Comparison of ENCODE assay signal across 1 cellular context in the genomic region with DNA sequence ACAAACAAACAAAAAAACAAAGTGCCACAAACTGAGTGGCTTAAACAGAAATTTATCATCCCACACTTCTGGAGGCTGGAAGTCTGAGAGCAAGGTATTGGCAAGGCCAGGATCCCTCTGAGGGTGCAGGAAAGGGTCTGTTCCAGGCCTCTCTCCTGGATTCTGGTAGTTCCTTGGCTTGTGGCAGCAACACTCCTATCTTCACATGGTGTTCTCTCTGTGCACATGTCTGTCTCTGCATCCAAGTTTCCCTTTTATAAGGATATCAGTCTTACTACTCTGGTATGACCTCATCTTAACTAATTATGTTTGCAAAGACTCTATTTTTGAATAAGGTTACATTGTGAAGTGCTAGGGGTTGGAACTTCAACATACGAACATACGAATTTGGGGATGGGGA.
TF ChIP-seq lines count a peak whose summit lies in the region.

No MANE protein-coding gene starts in this region.

TF ChIP-seq in HEK293, 187 proteins besides CTCF, POLR2A, EP300 and RAD21:
- TF ChIP-seq, protein P1, sequence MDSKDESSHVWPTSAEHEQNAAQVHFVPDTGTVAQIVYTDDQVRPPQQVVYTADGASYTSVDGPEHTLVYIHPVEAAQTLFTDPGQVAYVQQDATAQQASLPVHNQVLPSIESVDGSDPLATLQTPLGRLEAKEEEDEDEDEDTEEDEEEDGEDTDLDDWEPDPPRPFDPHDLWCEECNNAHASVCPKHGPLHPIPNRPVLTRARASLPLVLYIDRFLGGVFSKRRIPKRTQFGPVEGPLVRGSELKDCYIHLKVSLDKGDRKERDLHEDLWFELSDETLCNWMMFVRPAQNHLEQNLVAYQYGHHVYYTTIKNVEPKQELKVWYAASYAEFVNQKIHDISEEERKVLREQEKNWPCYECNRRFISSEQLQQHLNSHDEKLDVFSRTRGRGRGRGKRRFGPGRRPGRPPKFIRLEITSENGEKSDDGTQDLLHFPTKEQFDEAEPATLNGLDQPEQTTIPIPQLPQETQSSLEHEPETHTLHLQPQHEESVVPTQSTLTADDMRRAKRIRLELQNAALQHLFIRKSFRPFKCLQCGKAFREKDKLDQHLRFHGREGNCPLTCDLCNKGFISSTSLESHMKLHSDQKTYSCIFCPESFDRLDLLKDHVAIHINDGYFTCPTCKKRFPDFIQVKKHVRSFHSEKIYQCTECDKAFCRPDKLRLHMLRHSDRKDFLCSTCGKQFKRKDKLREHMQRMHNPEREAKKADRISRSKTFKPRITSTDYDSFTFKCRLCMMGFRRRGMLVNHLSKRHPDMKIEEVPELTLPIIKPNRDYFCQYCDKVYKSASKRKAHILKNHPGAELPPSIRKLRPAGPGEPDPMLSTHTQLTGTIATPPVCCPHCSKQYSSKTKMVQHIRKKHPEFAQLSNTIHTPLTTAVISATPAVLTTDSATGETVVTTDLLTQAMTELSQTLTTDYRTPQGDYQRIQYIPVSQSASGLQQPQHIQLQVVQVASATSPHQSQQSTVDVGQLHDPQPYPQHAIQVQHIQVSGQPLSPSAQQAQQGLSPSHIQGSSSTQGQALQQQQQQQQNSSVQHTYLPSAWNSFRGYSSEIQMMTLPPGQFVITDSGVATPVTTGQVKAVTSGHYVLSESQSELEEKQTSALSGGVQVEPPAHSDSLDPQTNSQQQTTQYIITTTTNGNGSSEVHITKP (tag by site-specific recombination; IDR thresholded peaks at IDR 0.05), result 0 out of 2 replicates have a peak, but pooled peaks have one; percentile 30
- TF ChIP-seq, protein P2, sequence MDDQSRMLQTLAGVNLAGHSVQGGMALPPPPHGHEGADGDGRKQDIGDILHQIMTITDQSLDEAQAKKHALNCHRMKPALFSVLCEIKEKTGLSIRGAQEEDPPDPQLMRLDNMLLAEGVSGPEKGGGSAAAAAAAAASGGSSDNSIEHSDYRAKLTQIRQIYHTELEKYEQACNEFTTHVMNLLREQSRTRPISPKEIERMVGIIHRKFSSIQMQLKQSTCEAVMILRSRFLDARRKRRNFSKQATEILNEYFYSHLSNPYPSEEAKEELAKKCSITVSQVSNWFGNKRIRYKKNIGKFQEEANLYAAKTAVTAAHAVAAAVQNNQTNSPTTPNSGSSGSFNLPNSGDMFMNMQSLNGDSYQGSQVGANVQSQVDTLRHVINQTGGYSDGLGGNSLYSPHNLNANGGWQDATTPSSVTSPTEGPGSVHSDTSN (CRISPR knock-in tag; IDR thresholded peaks at IDR 0.05), result no peak
- TF ChIP-seq, protein P3, sequence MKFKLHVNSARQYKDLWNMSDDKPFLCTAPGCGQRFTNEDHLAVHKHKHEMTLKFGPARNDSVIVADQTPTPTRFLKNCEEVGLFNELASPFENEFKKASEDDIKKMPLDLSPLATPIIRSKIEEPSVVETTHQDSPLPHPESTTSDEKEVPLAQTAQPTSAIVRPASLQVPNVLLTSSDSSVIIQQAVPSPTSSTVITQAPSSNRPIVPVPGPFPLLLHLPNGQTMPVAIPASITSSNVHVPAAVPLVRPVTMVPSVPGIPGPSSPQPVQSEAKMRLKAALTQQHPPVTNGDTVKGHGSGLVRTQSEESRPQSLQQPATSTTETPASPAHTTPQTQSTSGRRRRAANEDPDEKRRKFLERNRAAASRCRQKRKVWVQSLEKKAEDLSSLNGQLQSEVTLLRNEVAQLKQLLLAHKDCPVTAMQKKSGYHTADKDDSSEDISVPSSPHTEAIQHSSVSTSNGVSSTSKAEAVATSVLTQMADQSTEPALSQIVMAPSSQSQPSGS (tag by site-specific recombination; IDR thresholded peaks at IDR 0.05; ENCODE audit: low read depth), result 0 out of 2 replicates have a peak, but pooled peaks have one; percentile 23
